ENCODE assay signal across 19 cellular contexts in genomic region chr15:101307048-101307896, GRCh38. TPM values are rescaled to one million over a fixed set of nuclear protein-coding genes. Genes with fewer than 3 reads are reported as not detected.
A peak's percentile ranks its signal among the peaks of the same experiment; 100 is the strongest.
DNase-seq lines count a peak whose midpoint lies in the region; ATAC-seq, FAIRE-seq and TF ChIP-seq lines count a peak whose summit lies in the region.
"Had no signal": no experiment of that assay in that cellular context is flagged by ENCODE, and none has a peak within 500 bp of the region (broad histone marks: within the 10 kb centered on the region; RNA-seq: fewer than 3 reads in every experiment).

No MANE protein-coding gene starts in this region.

- WGBS in HepG2 (ENCODE audit: low lambda C conversion rate): 95% methylated on average over 4 of the region's 24 CpGs
- WGBS in pancreas, 2 donors: 64 to 75% methylated on average over 24 of the region's 24 CpGs

- TF ChIP-seq POLR2A in HepG2 (IDR thresholded peaks at IDR 0.05; ENCODE audit: insufficient read depth in 1 of 2, low read depth in 2 of 2, low read length in 2 of 2): no peak

- CTCF ChIA-PET in activated B cell treated with CpG ODN at 0.5 μM for 24 hours (lab: Charles Lee): no interaction called here
- CTCF ChIA-PET in HepG2 (lab: Yijun Ruan, JAX; ENCODE audit: low intra/inter-chr PET ratio, low total read pairs): no interaction called here
- CTCF ChIA-PET in CD8-positive, alpha-beta memory T cell (lab: Charles Lee): no interaction called here

- H3K4me1 Mint-ChIP-seq in activated B cell treated with CpG ODN at 0.5 μM for 24 hours (no peaks in the 10 kb centered on the region), glutamatergic neuron (ENCODE audit: low read depth, unreplicated experiment) (peaks cover 13% of the 10 kb centered on the region)
- no peaks in the 10 kb centered on the region for H3K4me1 Mint-ChIP-seq in CD8-positive, alpha-beta memory T cell
- H3K4me1 Mint-ChIP-seq in activated naive CD8-positive, alpha-beta T cell treated with anti-CD3 and anti-CD28 coated beads for 36 hours: no peaks in the 10 kb centered on the region
- H3K4me1 Mint-ChIP-seq: mesothelial cell of epicardium had no signal

- H3K4me2 ChIP-seq in BLaER1 treated with 17β-estradiol and CSF1 and Interleukin-3, amounts not matched to agents 10 nM and 100 nM: peak overlapping the region in 7 of 11 experiments; percentile 27 to 48 (median 32); a peak in 13 of 22 replicates
- no peak overlapping the region for H3K4me2 ChIP-seq in HepG2 (ENCODE audit: low read depth, low read length)

- H3K27ac Mint-ChIP-seq in activated B cell treated with CpG ODN at 0.5 μM for 24 hours: no peak overlapping the region
- H3K27ac Mint-ChIP-seq in CD8-positive, alpha-beta memory T cell: peak overlapping the region in 1 of 8 donors; percentile 41
- no peak overlapping the region for H3K27ac Mint-ChIP-seq in activated naive CD8-positive, alpha-beta T cell treated with anti-CD3 and anti-CD28 coated beads for 36 hours
- no peak overlapping the region for H3K27ac Mint-ChIP-seq in glutamatergic neuron (ENCODE audit: unreplicated experiment)
- H3K27ac Mint-ChIP-seq: activated naive CD4-positive, alpha-beta T cell treated with anti-CD3 and anti-CD28 coated beads for 36 hours; mesothelial cell of epicardium had no signal

- peaks cover 0 to 2% (median 0%) of the 10 kb centered on the region in 11 experiments; a peak in 1 of 22 replicates for H4K20me1 ChIP-seq in BLaER1 treated with 17β-estradiol and CSF1 and Interleukin-3, amounts not matched to agents 10 nM and 100 nM
- no peaks in the 10 kb centered on the region for H4K20me1 ChIP-seq in HepG2 (ENCODE audit: insufficient read depth, low read length)

- H3K36me3 Mint-ChIP-seq in activated B cell treated with CpG ODN at 0.5 μM for 24 hours (ENCODE audit: low read depth) (no peaks in the 10 kb centered on the region), glutamatergic neuron (ENCODE audit: unreplicated experiment) (peaks cover 4% of the 10 kb centered on the region)
- H3K36me3 Mint-ChIP-seq in CD8-positive, alpha-beta memory T cell: no peaks in the 10 kb centered on the region
- H3K36me3 Mint-ChIP-seq in activated naive CD8-positive, alpha-beta T cell treated with anti-CD3 and anti-CD28 coated beads for 36 hours: no peaks in the 10 kb centered on the region
- H3K36me3 Mint-ChIP-seq: mesothelial cell of epicardium had no signal

- no peaks in the 10 kb centered on the region for H3K36me3 ChIP-seq in BLaER1 treated with 17β-estradiol and CSF1 and Interleukin-3, amounts not matched to agents 10 nM and 100 nM
- H3K36me3 ChIP-seq in HepG2 (replicated peaks in 1 of 2; ENCODE audit: control insufficient read depth in 1 of 2, insufficient read depth in 2 of 2, low read length in 2 of 2) (peaks cover 7 to 10% of the 10 kb centered on the region in 2 experiments; a peak in 3 of 5 replicates), pancreas (no peaks in the 10 kb centered on the region)
- no peaks in the 10 kb centered on the region for H3K36me3 ChIP-seq in CD8-positive, alpha-beta memory T cell (ENCODE audit: insufficient read depth, low read length)
- H3K36me3 ChIP-seq: neutrophil had no signal

- no peak overlapping the region for H3K27ac ChIP-seq in BLaER1 treated with 17β-estradiol and CSF1 and Interleukin-3, amounts not matched to agents 10 nM and 100 nM
- H3K27ac ChIP-seq in HepG2 (ENCODE audit: extremely low read length, insufficient read depth, low read length): no peak overlapping the region
- no peak overlapping the region for H3K27ac ChIP-seq in CD8-positive, alpha-beta memory T cell (ENCODE audit: low read depth, low read length)
- H3K27ac ChIP-seq in pancreas: no peak overlapping the region
- H3K27ac ChIP-seq: neutrophil had no signal

- FAIRE-seq in HepG2 (lab: Jason Lieb, UNC): no peak
- no peak for FAIRE-seq in pancreas (lab: Jason Lieb, UNC)
- FAIRE-seq: H54, HTR-8/SVneo had no signal

- BruUV-seq in HepG2 (replicated peaks; lab: Mats Ljungman, UMichigan): no TSS peak

- TF ChIP-seq CTCF in activated B cell treated with CpG ODN at 0.5 μM for 24 hours (IDR thresholded peaks at IDR 0.05) (no peak), HepG2 (CRISPR knock-in tag; IDR thresholded peaks at IDR 0.05) (no peak), pancreas (IDR thresholded peaks at IDR 0.05) (no peak), glutamatergic neuron (IDR thresholded peaks at IDR 0.05; ENCODE audit: partially characterized antibody, unreplicated experiment) (no peak)

- H3K27me3 ChIP-seq in BLaER1 treated with 17β-estradiol and CSF1 and Interleukin-3, amounts not matched to agents 10 nM and 100 nM: no peaks in the 10 kb centered on the region
- H3K27me3 ChIP-seq in HepG2 (ENCODE audit: control insufficient read depth in 1 of 2, insufficient read depth in 2 of 2, low read length in 2 of 2): no peaks in the 10 kb centered on the region; a peak in 1 of 5 replicates
- no peaks in the 10 kb centered on the region for H3K27me3 ChIP-seq in CD8-positive, alpha-beta memory T cell (ENCODE audit: insufficient read depth, low read length, poor library complexity, severe bottlenecking)
- no peaks in the 10 kb centered on the region for H3K27me3 ChIP-seq in pancreas

- no peak for ATAC-seq in activated B cell treated with CpG ODN at 0.5 μM for 24 hours (ENCODE audit: low read depth)
- no peak; the same call in none of the 3 replicates for ATAC-seq in HepG2
- ATAC-seq in pancreas: no peak

- H3K9ac ChIP-seq in BLaER1 treated with 17β-estradiol and CSF1 and Interleukin-3, amounts not matched to agents 10 nM and 100 nM: no peak overlapping the region
- no peak overlapping the region for H3K9ac ChIP-seq in HepG2 (ENCODE audit: insufficient read depth, low read depth, low read length)

- TF ChIP-seq EP300 in HepG2 (IDR thresholded peaks at IDR 0.05; ENCODE audit: low read depth in 2 of 2, low read length in 2 of 2): no peak
- TF ChIP-seq EP300 in HepG2 (CRISPR knock-in tag; IDR thresholded peaks at IDR 0.05; ENCODE audit: borderline replicate concordance): no peak

- H3K4me3 ChIP-seq in BLaER1 treated with 17β-estradiol and CSF1 and Interleukin-3, amounts not matched to agents 10 nM and 100 nM: no peak overlapping the region
- H3K4me3 ChIP-seq in Jurkat, Clone E6-1 (ENCODE audit: low read length): no peak overlapping the region
- H3K4me3 ChIP-seq in HepG2 (replicated peaks in 1 of 3; ENCODE audit: insufficient read depth in 1 of 3, low read depth in 2 of 3, low read length in 3 of 3): no peak overlapping the region
- no peak overlapping the region for H3K4me3 ChIP-seq in CD8-positive, alpha-beta memory T cell (ENCODE audit: low read length)
- H3K4me3 ChIP-seq in pancreas: no peak overlapping the region

- H3K4me1 ChIP-seq in BLaER1 treated with 17β-estradiol and CSF1 and Interleukin-3, amounts not matched to agents 10 nM and 100 nM: peaks cover 0 to 28% (median 16%) of the 10 kb centered on the region in 10 experiments; a peak in 11 of 20 replicates
- H3K4me1 ChIP-seq in HepG2 (ENCODE audit: insufficient read depth, low read length): no peaks in the 10 kb centered on the region
- H3K4me1 ChIP-seq in CD8-positive, alpha-beta memory T cell (ENCODE audit: insufficient read depth, low read length): no peaks in the 10 kb centered on the region
- no peaks in the 10 kb centered on the region for H3K4me1 ChIP-seq in pancreas

- H3K4me3 Mint-ChIP-seq in activated B cell treated with CpG ODN at 0.5 μM for 24 hours (no peak overlapping the region), glutamatergic neuron (ENCODE audit: unreplicated experiment) (no peak overlapping the region)
- no peak overlapping the region for H3K4me3 Mint-ChIP-seq in CD8-positive, alpha-beta memory T cell
- no peak overlapping the region for H3K4me3 Mint-ChIP-seq in activated naive CD8-positive, alpha-beta T cell treated with anti-CD3 and anti-CD28 coated beads for 36 hours
- H3K4me3 Mint-ChIP-seq: activated naive CD4-positive, alpha-beta T cell treated with anti-CD3 and anti-CD28 coated beads for 36 hours; mesothelial cell of epicardium had no signal

- no peak overlapping the region for H2AFZ ChIP-seq in HepG2 (ENCODE audit: low read length)

- peak; percentile 56 for DNase-seq in Jurkat, Clone E6-1 (ENCODE audit: low read depth, low spot score)
- DNase-seq in activated B cell treated with CpG ODN at 0.5 μM for 24 hours (peak; percentile 7), HepG2 (ENCODE audit: low spot score) (no peak), pancreas (no peak), glutamatergic neuron (no peak)
- DNase-seq in CD8-positive, alpha-beta memory T cell: no peak
- DNase-seq in activated naive CD8-positive, alpha-beta T cell treated with anti-CD3 and anti-CD28 coated beads for 36 hours: no peak
- DNase-seq: activated naive CD4-positive, alpha-beta T cell treated with anti-CD3 and anti-CD28 coated beads for 36 hours; cortex of kidney; GF-D8; NCI-H2081; SHP77 treated with DMSO at 0.1 percent for 48 hours; stimulated activated CD4-positive, alpha-beta T cell treated with anti-CD3 and anti-CD28 coated beads, Interleukin-2, amount 100 ng/mL, for 48 hours; T-helper 2 cell had no signal

- H3K9me3 ChIP-seq in BLaER1 treated with 17β-estradiol and CSF1 and Interleukin-3, amounts not matched to agents 10 nM and 100 nM (replicated peaks in 1 of 11): no peaks in the 10 kb centered on the region
- H3K9me3 ChIP-seq in HepG2 (ENCODE audit: low read length): no peaks in the 10 kb centered on the region
- no peaks in the 10 kb centered on the region for H3K9me3 ChIP-seq in CD8-positive, alpha-beta memory T cell (ENCODE audit: low read length)
- H3K9me3 ChIP-seq in pancreas: no peaks in the 10 kb centered on the region
- H3K9me3 ChIP-seq: neutrophil had no signal

- no peaks in the 10 kb centered on the region for H3K79me2 ChIP-seq in HepG2 (ENCODE audit: insufficient read depth, low read length)

- in situ Hi-C loops in HepG2 (cut with HindIII; ENCODE audit: extremely low pct_ligation_motif_present, low pct_unique_long_range_greater_than_20kb): no loop called here

- H3K27me3 Mint-ChIP-seq in activated B cell treated with CpG ODN at 0.5 μM for 24 hours (peaks cover 2% of the 10 kb centered on the region), glutamatergic neuron (ENCODE audit: unreplicated experiment) (peaks cover 4% of the 10 kb centered on the region)
- peaks cover 0 to 7% of the 10 kb centered on the region in 2 donors for H3K27me3 Mint-ChIP-seq in CD8-positive, alpha-beta memory T cell
- H3K27me3 Mint-ChIP-seq in activated naive CD8-positive, alpha-beta T cell treated with anti-CD3 and anti-CD28 coated beads for 36 hours: peaks cover 3% of the 10 kb centered on the region

- no peaks in the 10 kb centered on the region for H3K9me3 Mint-ChIP-seq in activated B cell treated with CpG ODN at 0.5 μM for 24 hours
- no peaks in the 10 kb centered on the region for H3K9me3 Mint-ChIP-seq in CD8-positive, alpha-beta memory T cell
- no peaks in the 10 kb centered on the region for H3K9me3 Mint-ChIP-seq in activated naive CD8-positive, alpha-beta T cell treated with anti-CD3 and anti-CD28 coated beads for 36 hours
- H3K9me3 Mint-ChIP-seq in glutamatergic neuron (ENCODE audit: unreplicated experiment): no peaks in the 10 kb centered on the region
- H3K9me3 Mint-ChIP-seq: activated naive CD4-positive, alpha-beta T cell treated with anti-CD3 and anti-CD28 coated beads for 36 hours; mesothelial cell of epicardium had no signal

- POLR2A ChIA-PET in activated B cell treated with CpG ODN at 0.5 μM for 24 hours (lab: Charles Lee) (no interaction called here), HepG2 (lab: Yijun Ruan, JAX) (no interaction called here)
- POLR2A ChIA-PET in CD8-positive, alpha-beta memory T cell (lab: Charles Lee): no interaction called here

- TF ChIP-seq RAD21 in HepG2 (CRISPR knock-in tag; IDR thresholded peaks at IDR 0.05): no peak

- intact Hi-C loops in activated B cell treated with CpG ODN at 0.5 μM for 24 hours (cut with micrococcal nuclease): no loop called here
- intact Hi-C loops in HepG2 (cut with micrococcal nuclease; ENCODE audit: unreplicated experiment): no loop called here
- intact Hi-C loops in pancreas (cut with DNase I): loop anchor here in 2 of 3 donors (5.0 to 10.0 kb wide), 2 partner anchors 330 to 338 kb away; no protein-coding TSS in a partner anchor

RNA-seq across cellular contexts. Expression of gene SNRPA1, which starts 12.2 kb away (rescaled TPM):
- polyA plus RNA-seq in Jurkat, Clone E6-1 (2012; ENCODE audit: insufficient read depth, insufficient read length): 302 TPM
- total RNA-seq in activated B cell treated with CpG ODN at 0.5 μM for 24 hours: 119 and 122 TPM in 2 replicates
- total RNA-seq in HepG2 (2016; rRNA removed; fragmentation: Illumina TruSeq; extraction: Trizol): 41.2 and 72.5 TPM in 2 replicates
- total RNA-seq in HepG2 (2016; cell fraction: cytosol; rRNA removed; fragmentation: Illumina TruSeq; extraction: Trizol; ENCODE audit: low read depth): 21.5 and 21.7 TPM in 2 replicates
- 44.9 and 72.9 TPM in 2 replicates for total RNA-seq in HepG2 (2016; cell fraction: insoluble cytoplasmic fraction; rRNA removed; fragmentation: Illumina TruSeq; extraction: Trizol)
- 29.4 and 29.6 TPM in 2 replicates for total RNA-seq in HepG2 (2016; cell fraction: membrane; rRNA removed; fragmentation: Illumina TruSeq; extraction: Trizol)
- total RNA-seq in HepG2 (2016; cell fraction: nucleus; rRNA removed; fragmentation: Illumina TruSeq; extraction: Trizol): 43.1 and 47.7 TPM in 2 replicates
- 80.0 and 108 TPM in 2 replicates for polyA plus RNA-seq in HepG2 (2011; rRNA removed)
- polyA plus RNA-seq in HepG2 (2011; cell fraction: cytosol; rRNA removed): 70.8 and 71.1 TPM in 2 replicates
- 95.5 and 97.7 TPM in 2 replicates for polyA plus RNA-seq in HepG2 (2011; cell fraction: nucleus; rRNA removed)
- 77.4 and 94.8 TPM in 2 replicates for polyA plus RNA-seq in HepG2 (2012)
- 43.0 and 50.4 TPM in 2 replicates for polyA plus RNA-seq in HepG2 (2016; cell fraction: cytosol; fragmentation: Illumina TruSeq; extraction: Trizol; ENCODE audit: low read depth)
- polyA plus RNA-seq in HepG2 (2016; cell fraction: insoluble cytoplasmic fraction; fragmentation: Illumina TruSeq; extraction: Trizol; ENCODE audit: low read depth): 177 and 178 TPM in 2 replicates
- 42.8 and 43.9 TPM in 2 replicates for polyA plus RNA-seq in HepG2 (2016; cell fraction: membrane; fragmentation: Illumina TruSeq; extraction: Trizol; ENCODE audit: low read depth)
- 92.5 and 99.3 TPM in 2 replicates for polyA plus RNA-seq in HepG2 (2016; cell fraction: nucleus; fragmentation: Illumina TruSeq; extraction: Trizol; ENCODE audit: insufficient read depth, low read depth)
- polyA minus RNA-seq in HepG2 (2011; rRNA and poly(A)+ RNA removed; ENCODE audit: low replicate concordance): 12.8 and 30.9 TPM in 2 replicates
- 23.8 and 31.7 TPM in 2 replicates for polyA minus RNA-seq in HepG2 (2011; cell fraction: cytosol; rRNA and poly(A)+ RNA removed)
- 50.7 and 51.6 TPM in 2 replicates for polyA minus RNA-seq in HepG2 (2011; cell fraction: nucleus; rRNA and poly(A)+ RNA removed)
- 100 to 1,000 TPM; 213 to 225 TPM for total RNA-seq in CD8-positive, alpha-beta memory T cell
- 74.4 TPM for polyA plus RNA-seq in CD8-positive, alpha-beta memory T cell
- total RNA-seq in activated naive CD8-positive, alpha-beta T cell treated with anti-CD3 and anti-CD28 coated beads for 36 hours: 100 to 1,000 TPM; 219 to 223 TPM
- total RNA-seq in pancreas: 10 to 100 TPM; 16.7 to 25.4 (median 22.5) TPM
- 10 to 100 TPM; 27.2 to 37.2 TPM for polyA plus RNA-seq in pancreas
- 73.5 TPM for total RNA-seq in glutamatergic neuron (ENCODE audit: unreplicated experiment)

RNA-seq across cellular contexts. Expression of gene SELENOS, which starts 30.0 kb away (rescaled TPM):
- 41.5 TPM for polyA plus RNA-seq in Jurkat, Clone E6-1 (2012; ENCODE audit: insufficient read depth, insufficient read length)
- total RNA-seq in activated B cell treated with CpG ODN at 0.5 μM for 24 hours (23.7 and 24.5 TPM in 2 replicates), HepG2 (2016; rRNA removed; fragmentation: Illumina TruSeq; extraction: Trizol) (31.6 and 63.0 TPM in 2 replicates), pancreas (10 to 100 TPM; 26.6 to 50.4 (median 36.1) TPM), glutamatergic neuron (ENCODE audit: unreplicated experiment) (46.9 TPM)
- total RNA-seq in HepG2 (2016; cell fraction: cytosol; rRNA removed; fragmentation: Illumina TruSeq; extraction: Trizol; ENCODE audit: low read depth): 25.6 and 30.5 TPM in 2 replicates
- 31.1 and 66.3 TPM in 2 replicates for total RNA-seq in HepG2 (2016; cell fraction: insoluble cytoplasmic fraction; rRNA removed; fragmentation: Illumina TruSeq; extraction: Trizol)
- 32.0 and 35.3 TPM in 2 replicates for total RNA-seq in HepG2 (2016; cell fraction: membrane; rRNA removed; fragmentation: Illumina TruSeq; extraction: Trizol)
- 52.7 and 62.7 TPM in 2 replicates for total RNA-seq in HepG2 (2016; cell fraction: nucleus; rRNA removed; fragmentation: Illumina TruSeq; extraction: Trizol)
- polyA plus RNA-seq in HepG2 (2011; rRNA removed) (56.6 and 66.1 TPM in 2 replicates), pancreas (10 to 100 TPM; 50.3 to 72.7 TPM)
- polyA plus RNA-seq in HepG2 (2011; cell fraction: cytosol; rRNA removed): 58.8 and 79.4 TPM in 2 replicates
- 21.8 and 28.5 TPM in 2 replicates for polyA plus RNA-seq in HepG2 (2011; cell fraction: nucleus; rRNA removed)
- 38.2 and 44.5 TPM in 2 replicates for polyA plus RNA-seq in HepG2 (2012)
- 19.0 and 26.3 TPM in 2 replicates for polyA plus RNA-seq in HepG2 (2016; cell fraction: cytosol; fragmentation: Illumina TruSeq; extraction: Trizol; ENCODE audit: low read depth)
- polyA plus RNA-seq in HepG2 (2016; cell fraction: insoluble cytoplasmic fraction; fragmentation: Illumina TruSeq; extraction: Trizol; ENCODE audit: low read depth): 29.3 and 32.0 TPM in 2 replicates
- polyA plus RNA-seq in HepG2 (2016; cell fraction: membrane; fragmentation: Illumina TruSeq; extraction: Trizol; ENCODE audit: low read depth): 23.0 and 24.1 TPM in 2 replicates
- polyA plus RNA-seq in HepG2 (2016; cell fraction: nucleus; fragmentation: Illumina TruSeq; extraction: Trizol; ENCODE audit: insufficient read depth, low read depth): 81.3 and 91.5 TPM in 2 replicates
- polyA minus RNA-seq in HepG2 (2011; rRNA and poly(A)+ RNA removed; ENCODE audit: low replicate concordance): 31.0 and 35.1 TPM in 2 replicates
- 19.4 and 21.8 TPM in 2 replicates for polyA minus RNA-seq in HepG2 (2011; cell fraction: cytosol; rRNA and poly(A)+ RNA removed)
- polyA minus RNA-seq in HepG2 (2011; cell fraction: nucleus; rRNA and poly(A)+ RNA removed): 64.9 and 77.1 TPM in 2 replicates
- 10 to 100 TPM; 46.7 to 47.8 TPM for total RNA-seq in CD8-positive, alpha-beta memory T cell
- 81.2 TPM for polyA plus RNA-seq in CD8-positive, alpha-beta memory T cell
- 10 to 100 TPM; 27.3 to 29.4 TPM for total RNA-seq in activated naive CD8-positive, alpha-beta T cell treated with anti-CD3 and anti-CD28 coated beads for 36 hours

RNA-seq across cellular contexts. Expression of gene CHSY1, which starts 55.4 kb away (rescaled TPM):
- polyA plus RNA-seq in Jurkat, Clone E6-1 (2012; ENCODE audit: insufficient read depth, insufficient read length): 22.0 TPM
- total RNA-seq in activated B cell treated with CpG ODN at 0.5 μM for 24 hours (16.5 and 20.4 TPM in 2 replicates), HepG2 (2016; rRNA removed; fragmentation: Illumina TruSeq; extraction: Trizol) (12.8 and 13.7 TPM in 2 replicates), pancreas (10 to 100 TPM in 1 of 6 donors, 1 to 10 TPM in 5; 4.6 to 11.2 (median 6.6) TPM), glutamatergic neuron (ENCODE audit: unreplicated experiment) (38.2 TPM)
- 4.3 and 5.4 TPM in 2 replicates for total RNA-seq in HepG2 (2016; cell fraction: cytosol; rRNA removed; fragmentation: Illumina TruSeq; extraction: Trizol; ENCODE audit: low read depth)
- total RNA-seq in HepG2 (2016; cell fraction: insoluble cytoplasmic fraction; rRNA removed; fragmentation: Illumina TruSeq; extraction: Trizol): 12.1 and 12.6 TPM in 2 replicates
- 7.0 and 7.9 TPM in 2 replicates for total RNA-seq in HepG2 (2016; cell fraction: membrane; rRNA removed; fragmentation: Illumina TruSeq; extraction: Trizol)
- total RNA-seq in HepG2 (2016; cell fraction: nucleus; rRNA removed; fragmentation: Illumina TruSeq; extraction: Trizol): 10.5 and 11.5 TPM in 2 replicates
- polyA plus RNA-seq in HepG2 (2011; rRNA removed) (11.2 and 13.3 TPM in 2 replicates), pancreas (1 to 10 TPM; 3.4 to 4.9 TPM)
- 10.0 and 13.2 TPM in 2 replicates for polyA plus RNA-seq in HepG2 (2011; cell fraction: cytosol; rRNA removed)
- 4.9 and 5.5 TPM in 2 replicates for polyA plus RNA-seq in HepG2 (2011; cell fraction: nucleus; rRNA removed)
- polyA plus RNA-seq in HepG2 (2012): 11.0 and 11.8 TPM in 2 replicates
- 0.72 and 0.77 TPM in 2 replicates for polyA plus RNA-seq in HepG2 (2016; cell fraction: cytosol; fragmentation: Illumina TruSeq; extraction: Trizol; ENCODE audit: low read depth)
- polyA plus RNA-seq in HepG2 (2016; cell fraction: insoluble cytoplasmic fraction; fragmentation: Illumina TruSeq; extraction: Trizol; ENCODE audit: low read depth): 13.1 and 14.5 TPM in 2 replicates
- polyA plus RNA-seq in HepG2 (2016; cell fraction: membrane; fragmentation: Illumina TruSeq; extraction: Trizol; ENCODE audit: low read depth): 4.8 TPM in 2 replicates
- 14.6 and 15.9 TPM in 2 replicates for polyA plus RNA-seq in HepG2 (2016; cell fraction: nucleus; fragmentation: Illumina TruSeq; extraction: Trizol; ENCODE audit: insufficient read depth, low read depth)
- polyA minus RNA-seq in HepG2 (2011; rRNA and poly(A)+ RNA removed; ENCODE audit: low replicate concordance): 12.6 and 31.1 TPM in 2 replicates
- 16.8 and 17.1 TPM in 2 replicates for polyA minus RNA-seq in HepG2 (2011; cell fraction: cytosol; rRNA and poly(A)+ RNA removed)
- polyA minus RNA-seq in HepG2 (2011; cell fraction: nucleus; rRNA and poly(A)+ RNA removed): 15.8 and 18.3 TPM in 2 replicates
- total RNA-seq in CD8-positive, alpha-beta memory T cell: 10 to 100 TPM; 49.4 to 49.7 TPM
- 3.6 TPM for polyA plus RNA-seq in CD8-positive, alpha-beta memory T cell
- 10 to 100 TPM; 35.5 to 37.0 TPM for total RNA-seq in activated naive CD8-positive, alpha-beta T cell treated with anti-CD3 and anti-CD28 coated beads for 36 hours

Comparison
In these comparisons a context has a peak if more than half of its experiments do, and no peak if none do; other contexts are left out.
1. DNase-seq: peak in Jurkat, Clone E6-1 (single experiment) and activated B cell treated with CpG ODN at 0.5 μM for 24 hours (single experiment); none in HepG2 (single experiment), CD8-positive, alpha-beta memory T cell (0 of 5), activated naive CD8-positive, alpha-beta T cell treated with anti-CD3 and anti-CD28 coated beads for 36 hours (single experiment), pancreas (0 of 6) and glutamatergic neuron (single experiment).
2. intact Hi-C loops: an anchor here in pancreas (5.0 to 10.0 kb wide); none called in activated B cell treated with CpG ODN at 0.5 μM for 24 hours and HepG2.